In the genomic region with DNA sequence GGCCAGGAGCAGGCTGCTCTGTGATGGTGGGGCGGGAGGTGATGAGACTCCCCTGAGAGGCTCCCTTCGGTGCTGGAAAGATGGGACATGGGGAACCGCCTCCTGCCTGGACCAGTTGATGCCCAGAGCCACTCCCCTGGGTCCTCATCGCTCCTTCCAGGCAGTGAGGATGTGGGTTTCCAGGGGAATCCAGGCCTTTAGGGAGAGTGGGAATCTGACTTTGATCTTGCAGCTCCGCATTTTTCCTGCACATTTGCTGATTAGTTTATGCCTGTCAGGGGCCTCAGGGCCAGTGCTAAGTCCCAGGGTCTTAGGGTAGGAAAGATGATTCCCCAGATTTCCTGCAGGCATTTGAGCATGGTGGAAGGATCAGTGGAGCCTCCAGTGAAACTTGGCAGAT, we compare ENCODE assay signal across 19 cellular contexts. TPM values are rescaled to one million over a fixed set of nuclear protein-coding genes. Genes with fewer than 3 reads are reported as not detected.
"Had no signal": no experiment of that assay in that cellular context is flagged by ENCODE, and none has a peak within 500 bp of the region (broad histone marks: within the 10 kb centered on the region; RNA-seq: fewer than 3 reads in every experiment).

No MANE protein-coding gene starts in this region.

RNA-seq across cellular contexts. Expression of a gene that starts 18.0 kb away (rescaled TPM):
- total RNA-seq: activated B cell treated with CpG ODN at 0.5 μM for 24 hours; activated CD4-positive, alpha-beta memory T cell treated with anti-CD3 and anti-CD28 coated beads for 36 hours; activated CD4-positive, alpha-beta T cell treated with anti-CD3 and anti-CD28 coated beads, Interleukin-2, amount 10 ng/mL, durations not matched to agents 24 days and 14 days; activated CD8-positive, alpha-beta memory T cell treated with anti-CD3 and anti-CD28 coated beads for 36 hours; activated CD8-positive, alpha-beta T cell treated with anti-CD3 and anti-CD28 coated beads for 36 hours; activated naive CD4-positive, alpha-beta T cell treated with anti-CD3 and anti-CD28 coated beads for 36 hours; activated naive CD4-positive, alpha-beta T cell treated with anti-CD3 and anti-CD28 coated beads, Interleukin-2, amount 50 U/mL, for 72 hours; activated naive CD8-positive, alpha-beta T cell treated with anti-CD3 and anti-CD28 coated beads for 36 hours; activated T-cell treated with anti-CD3 and anti-CD28 coated beads, Interleukin-2, amount 50 U/mL, for 4 hours; activated T-cell treated with anti-CD3 and anti-CD28 coated beads, Interleukin-2, amount 50 U/mL, for 72 hours; activated T-helper 1 cell treated with anti-CD3 and anti-CD28 coated beads, Interleukin-12 subunit alpha, Interleukin-12 subunit beta, Interleukin-2, Interleukin-4 antibody, amounts not matched to agents 30 ng/mL and 10 ng/mL and 1 ng/mL, durations not matched to agents 14 hours and 24 hours and 36 hours; activated T-helper 17 cell treated with anti-CD3 and anti-CD28 coated beads, Interleukin-2, amount 50 U/mL, for 72 hours; adrenal gland; aorta; astrocyte; body of pancreas; breast epithelium; cardiac muscle cell; chondrocyte had no signal
- polyA plus RNA-seq: adrenal gland, aorta, cardiac muscle cell had no signal
